In the genomic region with DNA sequence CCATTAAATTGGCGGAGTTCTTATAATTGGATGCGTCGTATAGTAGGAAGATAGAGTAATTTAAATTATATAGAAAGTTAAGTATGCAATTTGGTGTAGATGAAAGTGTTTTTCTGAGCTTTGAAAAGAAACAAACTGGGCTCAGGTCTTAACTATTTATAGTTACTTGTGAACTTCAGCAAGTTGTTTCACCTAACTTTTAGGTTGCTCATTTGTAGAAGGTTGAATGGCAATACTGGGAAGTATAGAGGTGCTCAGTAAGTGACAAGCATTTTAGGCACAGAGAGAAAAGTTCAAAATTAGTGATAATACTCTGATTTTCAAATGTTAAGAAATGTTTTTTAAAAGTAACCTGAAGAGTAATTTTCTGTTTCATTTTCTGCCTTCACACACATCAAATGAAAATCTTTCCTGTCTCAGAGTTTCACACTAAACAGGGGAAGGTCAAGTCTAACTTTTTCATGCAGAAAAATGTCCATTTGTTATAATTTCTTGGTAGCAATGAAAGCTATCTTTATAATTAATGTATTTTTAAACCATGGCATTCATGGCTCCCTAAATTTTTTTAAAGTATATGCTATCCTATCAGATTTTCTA, we compare ENCODE assay signal across 11 cellular contexts.
DNase-seq lines count a peak whose midpoint lies in the region; ATAC-seq lines count a peak whose summit lies in the region.
"Had no signal": no experiment of that assay in that cellular context is flagged by ENCODE, and none has a peak within 500 bp of the region (broad histone marks: within the 10 kb centered on the region; RNA-seq: fewer than 3 reads in every experiment).

No MANE protein-coding gene starts in this region.

- H3K4me1 Mint-ChIP-seq in T-helper 1 cell treated with Interleukin-12 subunit alpha and Interleukin-12 subunit beta and Interleukin-4 antibody, amounts not matched to agents 30 μg/mL and 1 μg/mL, for 36 hours (ENCODE audit: low read depth): peaks cover 18% of the 10 kb centered on the region

- H3K27me3 Mint-ChIP-seq in T-helper 1 cell treated with Interleukin-12 subunit alpha and Interleukin-12 subunit beta and Interleukin-4 antibody, amounts not matched to agents 30 μg/mL and 1 μg/mL, for 36 hours (ENCODE audit: low read depth): no peaks in the 10 kb centered on the region
- H3K27me3 Mint-ChIP-seq: activated CD4-positive, alpha-beta T cell treated with anti-CD3 and anti-CD28 coated beads for 36 hours; effector memory CD8-positive, alpha-beta T cell had no signal

- peaks cover 12% of the 10 kb centered on the region for H3K36me3 Mint-ChIP-seq in T-helper 1 cell treated with Interleukin-12 subunit alpha and Interleukin-12 subunit beta and Interleukin-4 antibody, amounts not matched to agents 30 μg/mL and 1 μg/mL, for 36 hours (ENCODE audit: low read depth)

- ATAC-seq in GM18858 (IDR thresholded peaks at IDR 0.05; ENCODE audit: unreplicated experiment) (peak; percentile 55), GM21360 (IDR thresholded peaks at IDR 0.05; ENCODE audit: unreplicated experiment) (peak; percentile 65), HG02973 (IDR thresholded peaks at IDR 0.05; ENCODE audit: unreplicated experiment) (peak; percentile 56)
- ATAC-seq: effector memory CD8-positive, alpha-beta T cell had no signal

- no peaks in the 10 kb centered on the region for H3K9me3 Mint-ChIP-seq in T-helper 1 cell treated with Interleukin-12 subunit alpha and Interleukin-12 subunit beta and Interleukin-4 antibody, amounts not matched to agents 30 μg/mL and 1 μg/mL, for 36 hours

- DNase-seq in AML-193 (lab: John Stamatoyannopoulos, UW) (no peak), DMS79 (lab: John Stamatoyannopoulos, UW) (no peak), T-helper 9 cell (no peak)
- DNase-seq: activated CD4-positive, alpha-beta T cell treated with anti-CD3 and anti-CD28 coated beads for 36 hours; effector memory CD8-positive, alpha-beta T cell; NCI-H446 treated with DMSO at 0.1 percent for 48 hours; SIG-M5 had no signal

- H3K4me3 Mint-ChIP-seq in T-helper 1 cell treated with Interleukin-12 subunit alpha and Interleukin-12 subunit beta and Interleukin-4 antibody, amounts not matched to agents 30 μg/mL and 1 μg/mL, for 36 hours: peak overlapping the region; percentile 50
- H3K4me3 Mint-ChIP-seq: activated CD4-positive, alpha-beta T cell treated with anti-CD3 and anti-CD28 coated beads for 36 hours; effector memory CD8-positive, alpha-beta T cell had no signal

- H3K27ac Mint-ChIP-seq in T-helper 1 cell treated with Interleukin-12 subunit alpha and Interleukin-12 subunit beta and Interleukin-4 antibody, amounts not matched to agents 30 μg/mL and 1 μg/mL, for 36 hours: peak overlapping the region; percentile 79
- H3K27ac Mint-ChIP-seq: activated CD4-positive, alpha-beta T cell treated with anti-CD3 and anti-CD28 coated beads for 36 hours; effector memory CD8-positive, alpha-beta T cell had no signal
